Comparison of ENCODE assay signal across 27 cellular contexts in genomic region chr22:45261407-45262088, GRCh38. TPM values are rescaled to one million over a fixed set of nuclear protein-coding genes. Genes with fewer than 3 reads are reported as not detected.
DNase-seq lines count a peak whose midpoint lies in the region; ATAC-seq, FAIRE-seq and TF ChIP-seq lines count a peak whose summit lies in the region.
"Had no signal": no experiment of that assay in that cellular context is flagged by ENCODE, and none has a peak within 500 bp of the region (broad histone marks: within the 10 kb centered on the region; RNA-seq: fewer than 3 reads in every experiment).

No MANE protein-coding gene starts in this region.

- POLR2A ChIA-PET in Panc1 (lab: Charles Lee): no interaction called here

- H2BK15ac ChIP-seq in neuronal stem cell (ENCODE audit: low read length): peak overlapping the region; percentile 43

- H2AK5ac ChIP-seq in neuronal stem cell (ENCODE audit: low read depth, low read length): peak overlapping the region; percentile 70

- H3K4me3 ChIP-seq in Panc1 (ENCODE audit: low read depth in 2 of 2, low read length in 2 of 2) (no peak overlapping the region), neuronal stem cell (ENCODE audit: low read length in 2 of 2) (no peak overlapping the region)
- H3K4me3 ChIP-seq: GM23338, heart right ventricle, pancreas, suprapubic skin had no signal

- H2BK5ac ChIP-seq in neuronal stem cell (ENCODE audit: low read length): peak overlapping the region; percentile 53

- no peaks in the 10 kb centered on the region for H3K36me3 ChIP-seq in Panc1 (ENCODE audit: control insufficient read depth, insufficient read depth, low read length)
- no peaks in the 10 kb centered on the region for H3K36me3 ChIP-seq in neuronal stem cell (replicated peaks in 1 of 2; ENCODE audit: control insufficient read depth in 2 of 2, insufficient read depth in 2 of 2, low read length in 2 of 2)
- H3K36me3 ChIP-seq: BE2C, heart right ventricle, pancreas, suprapubic skin had no signal

- H3K27me3 ChIP-seq in Panc1 (ENCODE audit: control insufficient read depth, insufficient read depth, low read length): no peaks in the 10 kb centered on the region
- peaks cover 0 to 19% (median 0%) of the 10 kb centered on the region in 3 experiments for H3K27me3 ChIP-seq in neuronal stem cell (ENCODE audit: control insufficient read depth in 3 of 3, insufficient read depth in 3 of 3, low read depth in 1 of 3, low read length in 3 of 3)
- H3K27me3 ChIP-seq: BE2C, heart right ventricle, pancreas, suprapubic skin had no signal

- peaks cover 2% of the 10 kb centered on the region; the same call in 1 of the 2 replicates for H3K4me1 ChIP-seq in Panc1 (ENCODE audit: control insufficient read depth, insufficient read depth, low read length)
- H3K4me1 ChIP-seq in neuronal stem cell (ENCODE audit: control insufficient read depth in 2 of 2, insufficient read depth in 1 of 2, low read depth in 1 of 2, low read length in 2 of 2): peaks cover 1 to 7% of the 10 kb centered on the region in 2 donors

- no CpG with 5 or more reads among the region's 20 CpGs for WGBS in neuronal stem cell (ENCODE audit: extremely low coverage in 2 of 2, insufficient read length in 2 of 2, insufficient replicate concordance in 1 of 2), 2 donors

- no peak overlapping the region for H2BK120ac ChIP-seq in neuronal stem cell (ENCODE audit: low read depth, low read length)

- peak overlapping the region; percentile 65 for H3K23ac ChIP-seq in neuronal stem cell (ENCODE audit: low read depth, low read length, poor library complexity)

- ATAC-seq in Panc1: 0 out of 2 replicates have a peak, but pooled peaks have one; percentile 23
- ATAC-seq in GM21526 (IDR thresholded peaks at IDR 0.05; ENCODE audit: low FRiP score, unreplicated experiment): no peak
- ATAC-seq in GM19328 (IDR thresholded peaks at IDR 0.05; ENCODE audit: unreplicated experiment): no peak
- ATAC-seq: GM23338 had no signal

- H3K27ac ChIP-seq in Panc1 (ENCODE audit: low read length): no peak overlapping the region
- H3K27ac ChIP-seq in neuronal stem cell (replicated peaks; ENCODE audit: low read length): no peak overlapping the region
- H3K27ac ChIP-seq: 22Rv1, heart right ventricle, pancreas, suprapubic skin had no signal

- no peak overlapping the region for H3K4me2 ChIP-seq in neuronal stem cell (ENCODE audit: insufficient read depth, low read length, poor library complexity, severe bottlenecking)
- H3K4me2 ChIP-seq: GM23338 had no signal

- CTCF ChIA-PET in Panc1 (lab: Charles Lee): no interaction called here

- no peak overlapping the region for H3K14ac ChIP-seq in neuronal stem cell (ENCODE audit: low read length)

- H3K9ac ChIP-seq in neuronal stem cell (ENCODE audit: low read depth, low read length, poor library complexity): no peak overlapping the region

- no peak for TF ChIP-seq CTCF in Panc1 (IDR thresholded peaks at IDR 0.05)

- H2BK12ac ChIP-seq in neuronal stem cell (ENCODE audit: low read length): peak overlapping the region; percentile 22

- FAIRE-seq in HTR-8/SVneo (lab: Jason Lieb, UNC): peak; percentile 9
- FAIRE-seq: GM18507, pancreas had no signal

- no peak overlapping the region for H3K4ac ChIP-seq in neuronal stem cell (ENCODE audit: low read length)

- H3K79me1 ChIP-seq in neuronal stem cell (ENCODE audit: low read depth, low read length): no peaks in the 10 kb centered on the region

- H4K91ac ChIP-seq in neuronal stem cell (ENCODE audit: low read depth, low read length, poor library complexity): no peak overlapping the region

- no TSS peak for BruUV-seq in Panc1 (replicated peaks; lab: Mats Ljungman, UMichigan)

- DNase-seq in DMS153 (lab: John Stamatoyannopoulos, UW): peak; percentile 15
- DNase-seq in DMS153 treated with DMSO at 0.1 percent for 48 hours (lab: John Stamatoyannopoulos, UW; ENCODE audit: unreplicated experiment): no peak
- no peak for DNase-seq in HTR-8/SVneo (ENCODE audit: insufficient read length, low spot score)
- no peak for DNase-seq in Panc1 (ENCODE audit: low read depth, low spot score)
- DNase-seq in neuronal stem cell (ENCODE audit: low spot score): no peak
- DNase-seq in stimulated activated CD8-positive, alpha-beta memory T cell treated with anti-CD3 and anti-CD28 coated beads, Interleukin-4, amount 100 ng/mL, for 48 hours: no peak
- DNase-seq: activated CD4-positive, alpha-beta T cell treated with anti-CD3 and anti-CD28 coated beads, Interleukin-2, amount 50 U/mL, for 48 hours; activated naive CD4-positive, alpha-beta T cell treated with anti-CD3 and anti-CD28 coated beads for 36 hours; activated T-cell treated with anti-CD3 and anti-CD28 coated beads, Interleukin-2, amount 50 U/mL, for 1 hour; BE2C; endodermal cell; heart right ventricle; immature natural killer cell; naive B cell; pancreas; SIG-M5; stimulated activated CD4-positive, alpha-beta T cell treated with anti-CD3 and anti-CD28 coated beads, Interleukin-2, amount 100 ng/mL, for 48 hours; T-helper 1 cell had no signal

- peak overlapping the region; percentile 48 for H3K18ac ChIP-seq in neuronal stem cell (ENCODE audit: low read length)

- peak overlapping the region; percentile 23 for H4K8ac ChIP-seq in neuronal stem cell (ENCODE audit: low read depth, low read length)

- no peaks in the 10 kb centered on the region for H3K9me3 ChIP-seq in Panc1 (ENCODE audit: control insufficient read depth, insufficient read depth, low read depth, low read length)
- H3K9me3 ChIP-seq in neuronal stem cell (replicated peaks in 1 of 2; ENCODE audit: control insufficient read depth in 2 of 2, insufficient read depth in 1 of 2, low read depth in 1 of 2, low read length in 2 of 2): no peaks in the 10 kb centered on the region
- H3K9me3 ChIP-seq: BE2C, heart right ventricle, pancreas, suprapubic skin had no signal

- intact Hi-C loops in Panc1 (cut with micrococcal nuclease; ENCODE audit: unreplicated experiment): no loop called here

- in situ Hi-C loops in Panc1 (cut with HindIII; ENCODE audit: low pct_unique_long_range_greater_than_20kb, low sequenced_read_pairs): no loop called here

- peak overlapping the region; percentile 12 for H2AFZ ChIP-seq in neuronal stem cell (ENCODE audit: low read length)
- H2AFZ ChIP-seq: GM23338 had no signal

RNA-seq across cellular contexts. Expression of gene KIAA0930, which starts 20.9 kb away (rescaled TPM):
- 42.5 TPM for total RNA-seq in Panc1 (2021; ENCODE audit: unreplicated experiment)
- 45.3 TPM for polyA plus RNA-seq in Panc1 (2012; ENCODE audit: insufficient read length)
- 62.1 TPM for polyA plus RNA-seq in neuronal stem cell (2013, experiment 1 of 2)
- polyA plus RNA-seq in neuronal stem cell (2013, experiment 2 of 2): 61.2 TPM

RNA-seq across cellular contexts. Expression of gene UPK3A, which starts 23.2 kb away (rescaled TPM):
- total RNA-seq in Panc1 (2021; ENCODE audit: unreplicated experiment): not detected
- not detected for polyA plus RNA-seq in Panc1 (2012; ENCODE audit: insufficient read length)
- 0.20 TPM for polyA plus RNA-seq in neuronal stem cell (2013, experiment 1 of 2)
- 0.25 TPM for polyA plus RNA-seq in neuronal stem cell (2013, experiment 2 of 2)
- total RNA-seq: activated naive CD4-positive, alpha-beta T cell treated with anti-CD3 and anti-CD28 coated beads for 36 hours; aorta; chondrocyte; endodermal cell; GM23338; heart right ventricle; lung microvascular endothelial cell; pancreas; suprapubic skin had no signal
- polyA plus RNA-seq: aorta had no signal

RNA-seq across cellular contexts. Expression of gene FAM118A, which starts 48.2 kb away (rescaled TPM):
- 73.2 TPM for total RNA-seq in Panc1 (2021; ENCODE audit: unreplicated experiment)
- 58.0 TPM for polyA plus RNA-seq in Panc1 (2012; ENCODE audit: insufficient read length)
- 12.7 TPM for polyA plus RNA-seq in neuronal stem cell (2013, experiment 1 of 2)
- polyA plus RNA-seq in neuronal stem cell (2013, experiment 2 of 2): 11.8 TPM
